Comparison of ENCODE assay signal across 8 cellular contexts in genomic region chr15:83066034-83066760, GRCh38. TPM values are rescaled to one million over a fixed set of nuclear protein-coding genes. Genes with fewer than 3 reads are reported as not detected.
DNase-seq lines count a peak whose midpoint lies in the region; ATAC-seq and TF ChIP-seq lines count a peak whose summit lies in the region.

No MANE protein-coding gene starts in this region.

- H3F3A ChIP-seq in Loucy (ENCODE audit: low read depth) = peaks cover 11% of the 10 kb centered on the region; the same call in 1 of the 2 replicates

- peaks cover 52% of the 10 kb centered on the region for H4K20me1 ChIP-seq in Loucy (ENCODE audit: insufficient read depth, low read length, poor library complexity, severe bottlenecking)

- peak overlapping the region; percentile 96 for H3K9ac ChIP-seq in ES-I3 (ENCODE audit: low read depth, low read length)
- H3K9ac ChIP-seq in Loucy (ENCODE audit: low read depth, low read length, poor library complexity, severe bottlenecking) = peak overlapping the region; percentile 87
- peak overlapping the region; percentile 91 to 99 for H3K9ac ChIP-seq in colonic mucosa (ENCODE audit: low read depth in 2 of 2, low read length in 2 of 2)

- H3K27me3 ChIP-seq in Loucy (ENCODE audit: insufficient read depth, low read length, poor library complexity, severe bottlenecking) (no peaks in the 10 kb centered on the region), colonic mucosa (no peaks in the 10 kb centered on the region)
- no peaks in the 10 kb centered on the region for H3K27me3 ChIP-seq in naive thymus-derived CD4-positive, alpha-beta T cell (ENCODE audit: control insufficient read depth in 2 of 2, insufficient read depth in 2 of 2, low read length in 2 of 2)

- peaks cover 8 to 18% (median 11%) of the 10 kb centered on the region in 7 donors for H3K4me1 Mint-ChIP-seq in naive thymus-derived CD4-positive, alpha-beta T cell

- no peaks in the 10 kb centered on the region for H3K9me2 ChIP-seq in Loucy (replicated peaks; ENCODE audit: low read depth, low read length)

- H3K9me3 ChIP-seq in ES-I3 (ENCODE audit: control insufficient read depth, insufficient read depth, low read length) = no peaks in the 10 kb centered on the region
- H3K9me3 ChIP-seq in Loucy (ENCODE audit: insufficient read depth, low read depth, low read length) = no peaks in the 10 kb centered on the region
- H3K9me3 ChIP-seq in colonic mucosa = no peaks in the 10 kb centered on the region
- no peaks in the 10 kb centered on the region for H3K9me3 ChIP-seq in naive thymus-derived CD4-positive, alpha-beta T cell (ENCODE audit: control insufficient read depth in 2 of 3, low read length in 3 of 3)

- H3K4me2 ChIP-seq in Loucy (ENCODE audit: low read depth, low read length, poor library complexity, severe bottlenecking) = peak overlapping the region; percentile 88

- no peak for ATAC-seq in naive thymus-derived CD4-positive, alpha-beta T cell
- ATAC-seq in HG03108 (IDR thresholded peaks at IDR 0.05; ENCODE audit: unreplicated experiment) = no peak
- no peak for ATAC-seq in GM19328 (IDR thresholded peaks at IDR 0.05; ENCODE audit: unreplicated experiment)
- ATAC-seq in HG02610 (IDR thresholded peaks at IDR 0.05; ENCODE audit: unreplicated experiment) = no peak

- H3K9me3 Mint-ChIP-seq in naive thymus-derived CD4-positive, alpha-beta T cell = peaks cover 0 to 8% (median 0%) of the 10 kb centered on the region in 11 donors

- H3K36me3 Mint-ChIP-seq in naive thymus-derived CD4-positive, alpha-beta T cell = peaks cover 0 to 12% (median 0%) of the 10 kb centered on the region in 5 donors

- H3K4me3 Mint-ChIP-seq in naive thymus-derived CD4-positive, alpha-beta T cell = peak overlapping the region in 6 of 10 donors; percentile 67 to 89 (median 84)

- no peaks in the 10 kb centered on the region for H3K36me3 ChIP-seq in ES-I3 (ENCODE audit: insufficient read depth, low read length)
- 0 out of 2 replicates have a peak, but pooled peaks cover under 1% of the 10 kb centered on the region for H3K36me3 ChIP-seq in Loucy (ENCODE audit: insufficient read depth, low read length)
- H3K36me3 ChIP-seq in colonic mucosa = no peaks in the 10 kb centered on the region
- H3K36me3 ChIP-seq in naive thymus-derived CD4-positive, alpha-beta T cell (ENCODE audit: control insufficient read depth in 2 of 3, insufficient read depth in 3 of 3, low read length in 3 of 3) = peaks cover 0 to 4% (median 0%) of the 10 kb centered on the region in 3 experiments

- H3K4me1 ChIP-seq in ES-I3 (ENCODE audit: insufficient read depth, low read length) (peaks cover 14% of the 10 kb centered on the region), Loucy (ENCODE audit: insufficient read depth, low read length, poor library complexity, severe bottlenecking) (peaks cover 41% of the 10 kb centered on the region), colonic mucosa (peaks cover 18% of the 10 kb centered on the region)
- H3K4me1 ChIP-seq in naive thymus-derived CD4-positive, alpha-beta T cell (ENCODE audit: control insufficient read depth in 2 of 2, insufficient read depth in 2 of 2, low read length in 2 of 2) = peaks cover 34 to 43% of the 10 kb centered on the region in 2 donors

- H3K4me3 ChIP-seq in Loucy (ENCODE audit: low read length, poor library complexity, severe bottlenecking) (peak overlapping the region; percentile 90), colonic mucosa (peak overlapping the region; percentile 99)
- H3K4me3 ChIP-seq in naive thymus-derived CD4-positive, alpha-beta T cell (ENCODE audit: low read length) = peak overlapping the region; percentile 87

- TF ChIP-seq CTCF in Loucy (conservative IDR thresholded peaks at IDR 0.05; ENCODE audit: low read length) (no peak), colonic mucosa (IDR thresholded peaks at IDR 0.05) (no peak)

- peak; percentile 32 for DNase-seq in colonic mucosa
- no peak for DNase-seq in naive thymus-derived CD4-positive, alpha-beta T cell
- no peak for DNase-seq in NCI-H524 treated with DMSO at 0.1 percent for 48 hours (lab: John Stamatoyannopoulos, UW)

- peak overlapping the region; percentile 94; the same call in 1 of the 2 replicates for H2AFZ ChIP-seq in Loucy (ENCODE audit: low read length)

- CTCF ChIA-PET in naive thymus-derived CD4-positive, alpha-beta T cell (lab: Charles Lee) = no interaction called here

- H3K27ac Mint-ChIP-seq in naive thymus-derived CD4-positive, alpha-beta T cell = peak overlapping the region; percentile 15 to 89 (median 80)

- POLR2A ChIA-PET in naive thymus-derived CD4-positive, alpha-beta T cell (lab: Charles Lee) = interaction anchor here (0.5 to 1.8 kb wide), 6 partner anchors 9 to 385 kb away, joined by 3 to 11 read pairs (median 4); partner anchors contain the start of gene C15orf40

- H3K27ac ChIP-seq in colonic mucosa = peak overlapping the region; percentile 97
- peak overlapping the region; percentile 84 for H3K27ac ChIP-seq in naive thymus-derived CD4-positive, alpha-beta T cell (ENCODE audit: low read depth, low read length)

- intact Hi-C loops in colonic mucosa (cut with DNase I) = loop anchor here (5.0 kb wide), 2 partner anchors 54 to 141 kb away; partner anchors contain the start of genes C15orf40 and HDGFL3
- intact Hi-C loops in naive thymus-derived CD4-positive, alpha-beta T cell (cut with micrococcal nuclease) = loop anchor here (1.0 to 5.0 kb wide), 9 partner anchors 55 to 1019 kb away; partner anchors contain the start of genes HDGFL3 (in 2 of the 2), C15orf40 (in 1 of the 2), MEX3B (in 1 of the 2) and RPS17 (in 1 of the 2)

- H3K27me3 Mint-ChIP-seq in naive thymus-derived CD4-positive, alpha-beta T cell = no peaks in the 10 kb centered on the region

- H3K79me2 ChIP-seq in Loucy (ENCODE audit: insufficient read depth, low read length) = peaks cover 58% of the 10 kb centered on the region

RNA-seq across cellular contexts. Expression of gene BTBD1, which starts 0.9 kb away (rescaled TPM):
- 10 to 100 TPM; 56.7 to 63.6 TPM for total RNA-seq in colonic mucosa
- total RNA-seq in naive thymus-derived CD4-positive, alpha-beta T cell = 10 to 100 TPM; 35.0 to 57.6 (median 36.4) TPM
- 10 to 100 TPM; 39.9 to 45.1 TPM for polyA plus RNA-seq in naive thymus-derived CD4-positive, alpha-beta T cell

RNA-seq across cellular contexts. Expression of gene TM6SF1, which starts 41.2 kb away (rescaled TPM):
- total RNA-seq in colonic mucosa = 1 to 10 TPM in 1 of 2 donors, under 1 TPM in 1; 0.62 to 1.5 TPM
- 10 to 100 TPM in 1 of 5 experiments, 1 to 10 TPM in 2, under 1 TPM in 2; 0.41 to 10.1 (median 1.3) TPM for total RNA-seq in naive thymus-derived CD4-positive, alpha-beta T cell
- under 1 TPM in 1 of 2 donors, not detected in 1; 0.33 TPM for polyA plus RNA-seq in naive thymus-derived CD4-positive, alpha-beta T cell

RNA-seq across cellular contexts. Expression of gene C15orf40, which starts 54.8 kb away (rescaled TPM):
- 10 to 100 TPM; 19.0 to 22.7 TPM for total RNA-seq in colonic mucosa
- total RNA-seq in naive thymus-derived CD4-positive, alpha-beta T cell = 10 to 100 TPM; 12.1 to 47.2 (median 28.9) TPM
- polyA plus RNA-seq in naive thymus-derived CD4-positive, alpha-beta T cell = 10 to 100 TPM; 46.1 to 82.3 TPM
